Comparison of ENCODE assay signal across 12 cellular contexts in genomic region chr1:43493661-43494450, GRCh38. TPM values are rescaled to one million over a fixed set of nuclear protein-coding genes. Genes with fewer than 3 reads are reported as not detected.
DNase-seq lines count a peak whose midpoint lies in the region; ATAC-seq lines count a peak whose summit lies in the region.
"Had no signal": no experiment of that assay in that cellular context is flagged by ENCODE, and none has a peak within 500 bp of the region (broad histone marks: within the 10 kb centered on the region; RNA-seq: fewer than 3 reads in every experiment).

No MANE protein-coding gene starts in this region.

- no peaks in the 10 kb centered on the region for H3K27me3 ChIP-seq in skeletal muscle satellite cell (ENCODE audit: control insufficient read depth, insufficient read depth, low read length)
- H3K27me3 ChIP-seq: heart right ventricle had no signal

- H3K9ac ChIP-seq in skeletal muscle satellite cell (ENCODE audit: low read depth, low read length): peak overlapping the region; percentile 0

- H3K4me1 ChIP-seq in skeletal muscle satellite cell (ENCODE audit: control insufficient read depth, insufficient read depth, low read length): peaks cover 7% of the 10 kb centered on the region
- H3K4me1 ChIP-seq: heart right ventricle had no signal

- no peaks in the 10 kb centered on the region for H3K9me3 ChIP-seq in skeletal muscle satellite cell (replicated peaks; ENCODE audit: low read length)

- H3K4me3 ChIP-seq in skeletal muscle satellite cell (ENCODE audit: low read length): no peak overlapping the region
- H3K4me3 ChIP-seq: heart right ventricle, thoracic aorta had no signal

- intact Hi-C loops in left ventricle myocardium superior (cut with micrococcal nuclease): no loop called here

- ATAC-seq in GM19455 (IDR thresholded peaks at IDR 0.05; ENCODE audit: unreplicated experiment) (no peak), left ventricle myocardium superior (no peak)
- ATAC-seq: heart right ventricle had no signal

- no peaks in the 10 kb centered on the region for H3K36me3 ChIP-seq in skeletal muscle satellite cell (ENCODE audit: insufficient read depth, low read length)
- H3K36me3 ChIP-seq: heart right ventricle, thoracic aorta had no signal

- peak overlapping the region; percentile 24 for H3K4me2 ChIP-seq in skeletal muscle satellite cell (ENCODE audit: low read length)

- DNase-seq in HuH-7 (ENCODE audit: low spot score) (peak; percentile 79), astrocyte of the hippocampus (ENCODE audit: low read depth, low spot score) (peak; percentile 21), iris pigment epithelial cell (ENCODE audit: low read depth) (peak; percentile 38), left ventricle myocardium superior (no peak), C1 segment of cervical spinal cord (lab: John Stamatoyannopoulos, UW) (no peak)
- DNase-seq: GOT3, heart right ventricle, NCI-H524 treated with DMSO at 0.1 percent for 48 hours, small intestine had no signal

RNA-seq across cellular contexts. Expression of gene PTPRF, which starts 36.8 kb away (rescaled TPM):
- total RNA-seq in skeletal muscle satellite cell (2012; rRNA removed): 9.6 and 10.0 TPM in 2 replicates
- 7.0 TPM for total RNA-seq in left ventricle myocardium superior

RNA-seq across cellular contexts. Expression of gene HYI, which starts 40.1 kb away (rescaled TPM):
- total RNA-seq in skeletal muscle satellite cell (2012; rRNA removed): 6.8 and 10.6 TPM in 2 replicates
- total RNA-seq in left ventricle myocardium superior: 23.4 TPM

Comparison
In these comparisons a context has a peak if more than half of its experiments do, and no peak if none do; other contexts are left out.
1. DNase-seq: peak in HuH-7 (single experiment), astrocyte of the hippocampus (single experiment) and iris pigment epithelial cell (single experiment); none in left ventricle myocardium superior (single experiment) and C1 segment of cervical spinal cord (0 of 14).